Comparison of ENCODE assay signal across 8 cellular contexts in genomic region chr20:10603971-10604864, GRCh38.
A peak's percentile ranks its signal among the peaks of the same experiment; 100 is the strongest.
DNase-seq lines count a peak whose midpoint lies in the region; ATAC-seq, FAIRE-seq and TF ChIP-seq lines count a peak whose summit lies in the region.

No MANE protein-coding gene starts in this region.

- no peaks in the 10 kb centered on the region for H3K79me1 ChIP-seq in neuronal stem cell (ENCODE audit: low read depth, low read length)

- no peaks in the 10 kb centered on the region for H3K27me3 ChIP-seq in neuronal stem cell (ENCODE audit: control insufficient read depth in 3 of 3, insufficient read depth in 3 of 3, low read depth in 1 of 3, low read length in 3 of 3)

- CTCF ChIA-PET in RWPE1 (lab: Yijun Ruan, JAX): no interaction called here

- no peak overlapping the region for H4K8ac ChIP-seq in neuronal stem cell (ENCODE audit: low read depth, low read length)

- H3K4me2 ChIP-seq in neuronal stem cell (ENCODE audit: insufficient read depth, low read length, poor library complexity, severe bottlenecking): no peak overlapping the region

- H4K91ac ChIP-seq in neuronal stem cell (ENCODE audit: low read depth, low read length, poor library complexity): no peak overlapping the region

- no CpG with 5 or more reads among the region's 8 CpGs for WGBS in neuronal stem cell (ENCODE audit: extremely low coverage in 2 of 2, insufficient read length in 2 of 2, insufficient replicate concordance in 1 of 2), 2 donors

- no peak overlapping the region for H3K14ac ChIP-seq in neuronal stem cell (ENCODE audit: low read length)

- peak overlapping the region; percentile 18 for H2AFZ ChIP-seq in neuronal stem cell (ENCODE audit: low read length)

- TF ChIP-seq CTCF in RWPE1 (conservative IDR thresholded peaks at IDR 0.05; ENCODE audit: low read depth): no peak

- no peak overlapping the region for H3K9ac ChIP-seq in neuronal stem cell (ENCODE audit: low read depth, low read length, poor library complexity)

- ATAC-seq in GM18519 (IDR thresholded peaks at IDR 0.05; ENCODE audit: low FRiP score, unreplicated experiment): no peak

- no peak overlapping the region for H2AK5ac ChIP-seq in neuronal stem cell (ENCODE audit: low read depth, low read length)

- H3K4me3 ChIP-seq in neuronal stem cell (ENCODE audit: low read length in 2 of 2): no peak overlapping the region

- H2BK15ac ChIP-seq in neuronal stem cell (ENCODE audit: low read length): no peak overlapping the region

- no peak overlapping the region for H2BK5ac ChIP-seq in neuronal stem cell (ENCODE audit: low read length)

- H3K4me1 ChIP-seq in neuronal stem cell (ENCODE audit: control insufficient read depth in 2 of 2, insufficient read depth in 1 of 2, low read depth in 1 of 2, low read length in 2 of 2): peaks cover 9 to 12% of the 10 kb centered on the region in 2 donors

- H2BK120ac ChIP-seq in neuronal stem cell (ENCODE audit: low read depth, low read length): no peak overlapping the region

- H3K9me3 ChIP-seq in neuronal stem cell (replicated peaks in 1 of 2; ENCODE audit: control insufficient read depth in 2 of 2, insufficient read depth in 1 of 2, low read depth in 1 of 2, low read length in 2 of 2): peaks cover 0 to 4% of the 10 kb centered on the region in 2 donors

- DNase-seq in Ammon's horn (ENCODE audit: low spot score) (peak; percentile 54), RWPE1 (ENCODE audit: low spot score) (peak; percentile 87), fibroblast of gingiva (ENCODE audit: low read depth) (peak; percentile 92), neuronal stem cell (ENCODE audit: low spot score) (peak; percentile 70), OCI-M1 (lab: John Stamatoyannopoulos, UW) (no peak), GM19239 (ENCODE audit: insufficient read length, low spot score) (no peak)
- DNase-seq in activated naive CD4-positive, alpha-beta T cell (lab: John Stamatoyannopoulos, UW): no peak

- POLR2A ChIA-PET in RWPE1 (lab: Yijun Ruan, JAX; ENCODE audit: low non-redundant PET): interaction anchor here (0.7 kb wide), 1 partner anchor 51 kb away, joined by 4 read pairs; no protein-coding TSS in a partner anchor

- H3K23ac ChIP-seq in neuronal stem cell (ENCODE audit: low read depth, low read length, poor library complexity): no peak overlapping the region

- H3K36me3 ChIP-seq in neuronal stem cell (replicated peaks in 1 of 2; ENCODE audit: control insufficient read depth in 2 of 2, insufficient read depth in 2 of 2, low read length in 2 of 2): peaks cover 0 to 5% of the 10 kb centered on the region in 2 donors

- FAIRE-seq in GM19239 (lab: Jason Lieb, UNC): no peak

- H3K27ac ChIP-seq in RWPE1 (peak overlapping the region; percentile 84), neuronal stem cell (replicated peaks; ENCODE audit: low read length) (peak overlapping the region; percentile 52)

- no peak overlapping the region for H2BK12ac ChIP-seq in neuronal stem cell (ENCODE audit: low read length)

- H3K4ac ChIP-seq in neuronal stem cell (ENCODE audit: low read length): no peak overlapping the region

- H3K18ac ChIP-seq in neuronal stem cell (ENCODE audit: low read length): no peak overlapping the region

Comparison
In these comparisons a context has a peak if more than half of its experiments do, and no peak if none do; other contexts are left out.
1. DNase-seq: peak in Ammon's horn (single experiment), RWPE1 (single experiment), fibroblast of gingiva (single experiment) and neuronal stem cell (single experiment); none in OCI-M1 (single experiment), GM19239 (single experiment) and activated naive CD4-positive, alpha-beta T cell (0 of 4).